In the genomic region with DNA sequence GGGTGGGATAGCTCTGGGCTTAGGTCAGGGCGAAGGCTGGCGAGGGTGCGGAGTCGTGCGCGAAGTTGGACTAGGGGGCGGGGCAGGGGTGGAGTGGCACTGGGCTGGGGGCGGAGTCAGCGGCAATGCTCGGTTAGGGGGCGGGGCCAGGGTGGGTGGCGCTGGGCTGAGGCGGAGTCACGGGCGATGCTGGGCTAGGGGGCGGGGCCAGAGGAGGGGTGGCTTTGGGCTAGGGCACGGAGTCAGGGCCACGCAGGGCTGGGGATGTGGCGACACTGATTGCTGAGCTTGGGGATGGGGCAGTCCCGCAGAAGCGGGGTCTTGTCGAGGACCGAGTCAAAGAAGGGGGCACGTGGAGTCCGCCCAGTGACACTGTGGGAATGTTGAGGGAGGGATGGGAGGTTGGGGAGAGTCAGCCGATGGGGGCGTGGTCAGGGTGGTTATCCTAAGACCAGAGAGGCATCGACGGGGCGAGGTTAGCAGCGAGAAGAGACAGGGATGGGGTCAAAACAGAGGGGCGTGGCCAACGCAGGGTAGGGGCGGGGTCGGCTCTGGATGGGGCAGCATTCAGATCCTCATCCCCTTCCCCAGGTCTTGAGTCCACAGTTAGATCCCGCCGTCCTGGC, we compare ENCODE assay signal across 1 cellular context.
A peak's percentile ranks its signal among the peaks of the same experiment; 100 is the strongest.
TF ChIP-seq lines count a peak whose summit lies in the region.

No MANE protein-coding gene starts in this region.

TF ChIP-seq in HepG2, 621 proteins besides CTCF, POLR2A, EP300 and RAD21:
- TF ChIP-seq KLF11 (CRISPR knock-in tag; IDR thresholded peaks at IDR 0.05) (no peak), AGO2 (optimal IDR thresholded peaks at IDR 0.05; ENCODE audit: low read depth, low read length) (peak; percentile 4)
